25 cellular contexts compared by ENCODE assay signal in genomic region chr17:33106525-33107162, GRCh38.
"Had no signal": no experiment of that assay in that cellular context is flagged by ENCODE, and none has a peak within 500 bp of the region (broad histone marks: within the 10 kb centered on the region; RNA-seq: fewer than 3 reads in every experiment).

No MANE protein-coding gene starts in this region.

- H3K27me3 ChIP-seq: pancreas, upper lobe of left lung had no signal

- H3K4me3 Mint-ChIP-seq: activated CD4-positive, alpha-beta memory T cell treated with anti-CD3 and anti-CD28 coated beads, Interleukin-2, amount 10 ng/mL, durations not matched to agents 7 days and 5 days; activated CD8-positive, alpha-beta memory T cell treated with anti-CD3 and anti-CD28 coated beads, Interleukin-2, amount 10 ng/mL, durations not matched to agents 7 days and 5 days; activated naive CD8-positive, alpha-beta T cell treated with anti-CD3 and anti-CD28 coated beads, Interleukin-2, amount 10 ng/mL, durations not matched to agents 7 days and 5 days; activated T-helper 17 cell treated with anti-CD3 and anti-CD28 coated beads, Interleukin-2, amount 50 U/mL, for 72 hours; brain; effector memory CD8-positive, alpha-beta T cell; memory B cell; natural killer cell; stimulated activated memory B cell treated with anti-CD40 and anti-IgM and Interleukin-4, amounts not matched to agents 10 μg/mL and 1 μg/mL and 100 μg/mL, for 72 hours; T-helper 2 cell treated with Interferon-gamma antibody and Interleukin-4, amounts not matched to agents 5 μg/mL and 100 μg/mL, for 36 hours had no signal

- H3K4me3 ChIP-seq: gastrocnemius medialis, heart right ventricle, pancreas, spleen, thoracic aorta, upper lobe of left lung had no signal

- H3K27ac ChIP-seq: epithelial cell of prostate, gastrocnemius medialis, heart right ventricle, pancreas, spleen, thoracic aorta, upper lobe of left lung had no signal

- H3K4me1 Mint-ChIP-seq: activated CD8-positive, alpha-beta memory T cell treated with anti-CD3 and anti-CD28 coated beads, Interleukin-2, amount 10 ng/mL, durations not matched to agents 7 days and 5 days; activated naive CD8-positive, alpha-beta T cell treated with anti-CD3 and anti-CD28 coated beads, Interleukin-2, amount 10 ng/mL, durations not matched to agents 7 days and 5 days; activated T-helper 17 cell treated with anti-CD3 and anti-CD28 coated beads, Interleukin-2, amount 50 U/mL, for 72 hours; brain; memory B cell; natural killer cell; stimulated activated memory B cell treated with anti-CD40 and anti-IgM and Interleukin-4, amounts not matched to agents 10 μg/mL and 1 μg/mL and 100 μg/mL, for 72 hours had no signal

- H3K9me3 Mint-ChIP-seq: activated CD4-positive, alpha-beta memory T cell treated with anti-CD3 and anti-CD28 coated beads, Interleukin-2, amount 10 ng/mL, durations not matched to agents 7 days and 5 days; activated naive CD8-positive, alpha-beta T cell treated with anti-CD3 and anti-CD28 coated beads, Interleukin-2, amount 10 ng/mL, durations not matched to agents 7 days and 5 days; effector memory CD8-positive, alpha-beta T cell; natural killer cell; T-helper 2 cell treated with Interferon-gamma antibody and Interleukin-4, amounts not matched to agents 5 μg/mL and 100 μg/mL, for 36 hours had no signal

- H3K4me1 ChIP-seq: gastrocnemius medialis, heart right ventricle, pancreas, spleen, upper lobe of left lung had no signal

- ATAC-seq: activated CD8-positive, alpha-beta memory T cell treated with anti-CD3 and anti-CD28 coated beads, Interleukin-2, amount 10 ng/mL, durations not matched to agents 7 days and 5 days; activated T-helper 17 cell treated with anti-CD3 and anti-CD28 coated beads, Interleukin-2, amount 50 U/mL, for 72 hours; effector memory CD8-positive, alpha-beta T cell; gastrocnemius medialis; heart right ventricle; natural killer cell; pancreas; sciatic nerve; stimulated activated memory B cell treated with anti-CD40 and anti-IgM and Interleukin-4, amounts not matched to agents 10 μg/mL and 1 μg/mL and 100 μg/mL, for 72 hours had no signal

- DNase-seq: activated CD4-positive, alpha-beta memory T cell treated with anti-CD3 and anti-CD28 coated beads, Interleukin-2, amount 10 ng/mL, durations not matched to agents 7 days and 5 days; activated CD4-positive, alpha-beta T cell treated with anti-CD3 and anti-CD28 coated beads for 48 hours; activated CD4-positive, CD25-positive, alpha-beta regulatory T cell; activated CD8-positive, alpha-beta memory T cell treated with anti-CD3 and anti-CD28 coated beads, Interleukin-2, amount 10 ng/mL, durations not matched to agents 7 days and 5 days; activated naive CD4-positive, alpha-beta T cell treated with Interleukin-2 at 50 U/mL for 16 hours; activated naive CD8-positive, alpha-beta T cell treated with anti-CD3 and anti-CD28 coated beads, Interleukin-2, amount 10 ng/mL, durations not matched to agents 7 days and 5 days; amygdala; caudate nucleus; effector memory CD8-positive, alpha-beta T cell; gastrocnemius medialis; heart right ventricle; kidney glomerular epithelial cell; natural killer cell; pancreas; spleen; stimulated activated CD4-positive, alpha-beta T cell treated with anti-CD3 and anti-CD28 coated beads, Interleukin-4, amount 100 ng/mL, for 4 hours; upper lobe of left lung had no signal

- H3K9me3 ChIP-seq: gastrocnemius medialis, pancreas, thoracic aorta, upper lobe of left lung had no signal

- H3K27me3 Mint-ChIP-seq: activated naive CD8-positive, alpha-beta T cell treated with anti-CD3 and anti-CD28 coated beads, Interleukin-2, amount 10 ng/mL, durations not matched to agents 7 days and 5 days had no signal

- H3K36me3 ChIP-seq: gastrocnemius medialis, heart right ventricle, pancreas, spleen, thoracic aorta, upper lobe of left lung had no signal

- H3K36me3 Mint-ChIP-seq: activated CD8-positive, alpha-beta memory T cell treated with anti-CD3 and anti-CD28 coated beads, Interleukin-2, amount 10 ng/mL, durations not matched to agents 7 days and 5 days; activated naive CD8-positive, alpha-beta T cell treated with anti-CD3 and anti-CD28 coated beads, Interleukin-2, amount 10 ng/mL, durations not matched to agents 7 days and 5 days; brain; natural killer cell; stimulated activated memory B cell treated with anti-CD40 and anti-IgM and Interleukin-4, amounts not matched to agents 10 μg/mL and 1 μg/mL and 100 μg/mL, for 72 hours had no signal

- H3K27ac Mint-ChIP-seq: activated CD4-positive, alpha-beta memory T cell treated with anti-CD3 and anti-CD28 coated beads, Interleukin-2, amount 10 ng/mL, durations not matched to agents 7 days and 5 days; activated CD8-positive, alpha-beta memory T cell treated with anti-CD3 and anti-CD28 coated beads, Interleukin-2, amount 10 ng/mL, durations not matched to agents 7 days and 5 days; activated naive CD8-positive, alpha-beta T cell treated with anti-CD3 and anti-CD28 coated beads, Interleukin-2, amount 10 ng/mL, durations not matched to agents 7 days and 5 days; activated T-helper 17 cell treated with anti-CD3 and anti-CD28 coated beads, Interleukin-2, amount 50 U/mL, for 72 hours; brain; effector memory CD8-positive, alpha-beta T cell; memory B cell; natural killer cell; stimulated activated memory B cell treated with anti-CD40 and anti-IgM and Interleukin-4, amounts not matched to agents 10 μg/mL and 1 μg/mL and 100 μg/mL, for 72 hours; T-helper 2 cell treated with Interferon-gamma antibody and Interleukin-4, amounts not matched to agents 5 μg/mL and 100 μg/mL, for 36 hours had no signal
